ENCODE assay signal across 17 cellular contexts in genomic region chr20:23083553-23084220, GRCh38. TPM values are rescaled to one million over a fixed set of nuclear protein-coding genes. Genes with fewer than 3 reads are reported as not detected.
DNase-seq lines count a peak whose midpoint lies in the region; ATAC-seq, FAIRE-seq and TF ChIP-seq lines count a peak whose summit lies in the region.
"Had no signal": no experiment of that assay in that cellular context is flagged by ENCODE, and none has a peak within 500 bp of the region (broad histone marks: within the 10 kb centered on the region; RNA-seq: fewer than 3 reads in every experiment).

No MANE protein-coding gene starts in this region.

- H3K27me3 ChIP-seq in Peyer's patch (no peaks in the 10 kb centered on the region), keratinocyte (ENCODE audit: control insufficient read depth, extremely low read depth, insufficient read depth, low read length) (no peaks in the 10 kb centered on the region)

- peak overlapping the region; percentile 66 for H2AFZ ChIP-seq in keratinocyte (ENCODE audit: control insufficient read depth, low read length)

- H3K27ac Mint-ChIP-seq in CD14-positive monocyte, result peak overlapping the region; percentile 93 to 100 (median 98)
- H3K27ac Mint-ChIP-seq: WTC11 had no signal

- H3K4me3 Mint-ChIP-seq in CD14-positive monocyte, result peak overlapping the region; percentile 94 to 97
- H3K4me3 Mint-ChIP-seq: WTC11 had no signal

- H3K27ac ChIP-seq in Peyer's patch (peak overlapping the region; percentile 0 to 83 (median 34)), keratinocyte (ENCODE audit: control insufficient read depth, insufficient read depth, low read length) (peak overlapping the region; percentile 19), skin epidermis (peak overlapping the region in 20 of 21 experiments; percentile 41 to 93 (median 84))

- peak overlapping the region; percentile 44 for H3K4me2 ChIP-seq in keratinocyte (ENCODE audit: control insufficient read depth, extremely low read depth, insufficient read depth, low read depth, low read length)

- no peak overlapping the region for H3K9ac ChIP-seq in keratinocyte (ENCODE audit: control insufficient read depth, extremely low read depth, insufficient read depth, low read length)

- intact Hi-C loops in CD14-positive monocyte (cut with micrococcal nuclease), result loop anchor here (5.0 to 10.0 kb wide), 2 partner anchors 34 to 151 kb away; no protein-coding TSS in a partner anchor

- H3K4me1 ChIP-seq in Peyer's patch, result no peaks in the 10 kb centered on the region
- H3K4me1 ChIP-seq in keratinocyte (ENCODE audit: control insufficient read depth, extremely low read depth, insufficient read depth, low read length), result peaks cover 10% of the 10 kb centered on the region

- no peak for TF ChIP-seq POLR2A in Peyer's patch (IDR thresholded peaks at IDR 0.05)

- H3K9me3 ChIP-seq in Peyer's patch (no peaks in the 10 kb centered on the region), keratinocyte (ENCODE audit: control insufficient read depth, low read depth, low read length) (no peaks in the 10 kb centered on the region)

- peaks cover 60% of the 10 kb centered on the region in 2 donors for H3K36me3 Mint-ChIP-seq in CD14-positive monocyte
- H3K36me3 Mint-ChIP-seq: WTC11 had no signal

- H3K9me1 ChIP-seq in keratinocyte (ENCODE audit: control insufficient read depth, extremely low read depth, insufficient read depth, low read length), result no peaks in the 10 kb centered on the region

- FAIRE-seq in keratinocyte (lab: Jason Lieb, UNC), result no peak

- H3K4me3 ChIP-seq in Peyer's patch, result peak overlapping the region in 2 of 4 donors; percentile 25 to 34
- no peak overlapping the region for H3K4me3 ChIP-seq in keratinocyte (ENCODE audit: control insufficient read depth in 2 of 3, extremely low read depth in 1 of 3, insufficient read depth in 2 of 3, low read depth in 1 of 3, low read length in 3 of 3)
- H3K4me3 ChIP-seq in skin epidermis, result peak overlapping the region; percentile 11 to 38 (median 27)

- no peak for ATAC-seq in HG03460 (IDR thresholded peaks at IDR 0.05; ENCODE audit: unreplicated experiment)
- ATAC-seq in HG03159 (IDR thresholded peaks at IDR 0.05; ENCODE audit: unreplicated experiment), result no peak

- H3K36me3 ChIP-seq in Peyer's patch (no peaks in the 10 kb centered on the region), keratinocyte (ENCODE audit: control insufficient read depth in 2 of 2, extremely low read depth in 1 of 2, insufficient read depth in 2 of 2, low read length in 2 of 2) (no peaks in the 10 kb centered on the region)

- no peak for DNase-seq in CD14-positive monocyte (ENCODE audit: low spot score)
- DNase-seq in Peyer's patch, result no peak
- DNase-seq in keratinocyte (ENCODE audit: low read depth, low spot score), result no peak
- DNase-seq in NCI-H128 (lab: John Stamatoyannopoulos, UW; ENCODE audit: unreplicated experiment), result no peak
- DNase-seq in stimulated activated CD4-positive, alpha-beta T cell treated with anti-CD3 and anti-CD28 coated beads, Interleukin-4, amount 100 ng/mL, for 1 hour, result no peak
- DNase-seq: activated CD8-positive, alpha-beta memory T cell treated with anti-CD3 and anti-CD28 coated beads, Interleukin-2, amount 50 U/mL, for 48 hours; effector CD4-positive, alpha-beta T cell; EL had no signal

- H4K20me1 ChIP-seq in keratinocyte (ENCODE audit: control insufficient read depth, extremely low read depth, insufficient read depth, low read length), result no peaks in the 10 kb centered on the region

- TF ChIP-seq CTCF in CD14-positive monocyte (IDR thresholded peaks at IDR 0.05) (no peak), Peyer's patch (IDR thresholded peaks at IDR 0.05) (no peak), keratinocyte (optimal IDR thresholded peaks at IDR 0.05 in 1 of 3, IDR thresholded peaks at IDR 0.05 in 1 of 3, conservative IDR thresholded peaks at IDR 0.05 in 1 of 3; ENCODE audit: extremely low read depth in 1 of 3, insufficient read depth in 2 of 3, low read length in 3 of 3) (no peak)

- no peaks in the 10 kb centered on the region for H3K79me2 ChIP-seq in keratinocyte (ENCODE audit: control insufficient read depth, insufficient read depth, low read length)

- no peaks in the 10 kb centered on the region for H3K9me3 Mint-ChIP-seq in CD14-positive monocyte
- H3K9me3 Mint-ChIP-seq: WTC11 had no signal

- peaks cover 0 to 7% (median 0%) of the 10 kb centered on the region in 3 donors for H3K27me3 Mint-ChIP-seq in CD14-positive monocyte (ENCODE audit: low read depth in 3 of 3)

- dilution Hi-C loops in keratinocyte (cut with MboI; ENCODE audit: extremely low pct_ligation_motif_present, low sequenced_read_pairs), result no loop called here

- H3K4me1 Mint-ChIP-seq in CD14-positive monocyte, result peaks cover 78% of the 10 kb centered on the region

RNA-seq across cellular contexts. Expression of gene CD93, which starts 2.4 kb away (rescaled TPM):
- polyA plus RNA-seq in CD14-positive monocyte (10 to 100 TPM; 26.0 to 48.9 TPM), keratinocyte (0.01 TPM in 1 of 3 replicates, not detected in the others)
- 10 to 100 TPM in 2 of 4 donors, 1 to 10 TPM in 2; 3.7 to 16.5 (median 9.7) TPM for total RNA-seq in Peyer's patch
- polyA plus RNA-seq in keratinocyte (2011; ENCODE audit: low read depth), result 0.06 TPM
- not detected in 2 replicates for polyA plus RNA-seq in keratinocyte (2011; cell fraction: cytosol; rRNA removed)
- 0.01 and 0.05 TPM in 2 replicates for polyA plus RNA-seq in keratinocyte (2011; cell fraction: nucleus; rRNA removed)
- 0.04 TPM in 1 of 2 replicates, not detected in the other for polyA plus RNA-seq in keratinocyte (2012; ENCODE audit: low replicate concordance)
- 0.03 to 0.16 TPM (median 0.13 TPM) in 3 replicates for polyA minus RNA-seq in keratinocyte
- not detected for polyA minus RNA-seq in keratinocyte (2011; cell fraction: cytosol; rRNA and poly(A)+ RNA removed)
- not detected in 2 replicates for polyA minus RNA-seq in keratinocyte (2011; cell fraction: nucleus; rRNA and poly(A)+ RNA removed)
- total RNA-seq: H4, osteoblast, SK-MEL-5 had no signal
- polyA plus RNA-seq: BJ had no signal

RNA-seq across cellular contexts. Expression of gene THBD, which starts 34.2 kb away (rescaled TPM):
- polyA plus RNA-seq in CD14-positive monocyte (10 to 100 TPM in 1 of 2 donors, 1 to 10 TPM in 1; 7.4 to 30.2 TPM), keratinocyte (2.1 to 6.2 TPM (median 4.7 TPM) in 3 replicates)
- 10 to 100 TPM in 3 of 4 donors, 1 to 10 TPM in 1; 7.9 to 31.4 (median 12.9) TPM for total RNA-seq in Peyer's patch
- polyA plus RNA-seq in keratinocyte (2011; ENCODE audit: low read depth), result 8.9 TPM
- polyA plus RNA-seq in keratinocyte (2011; cell fraction: cytosol; rRNA removed), result 2.0 and 2.1 TPM in 2 replicates
- polyA plus RNA-seq in keratinocyte (2011; cell fraction: nucleus; rRNA removed), result 11.2 and 11.4 TPM in 2 replicates
- polyA plus RNA-seq in keratinocyte (2012; ENCODE audit: low replicate concordance), result 1.9 and 19.0 TPM in 2 replicates
- 1.6 to 4.6 TPM (median 3.7 TPM) in 3 replicates for polyA minus RNA-seq in keratinocyte
- polyA minus RNA-seq in keratinocyte (2011; cell fraction: cytosol; rRNA and poly(A)+ RNA removed), result 3.8 TPM
- polyA minus RNA-seq in keratinocyte (2011; cell fraction: nucleus; rRNA and poly(A)+ RNA removed), result 9.2 and 9.4 TPM in 2 replicates
- total RNA-seq: SK-MEL-5 had no signal

RNA-seq across cellular contexts. Expression of gene SSTR4, which starts 48.6 kb away (rescaled TPM):
- polyA plus RNA-seq in CD14-positive monocyte, result not detected
- total RNA-seq in Peyer's patch, result not detected
- not detected in 3 replicates for polyA plus RNA-seq in keratinocyte
- not detected for polyA plus RNA-seq in keratinocyte (2011; ENCODE audit: low read depth)
- polyA plus RNA-seq in keratinocyte (2011; cell fraction: cytosol; rRNA removed), result not detected in 2 replicates
- polyA plus RNA-seq in keratinocyte (2011; cell fraction: nucleus; rRNA removed), result not detected in 2 replicates
- polyA plus RNA-seq in keratinocyte (2012; ENCODE audit: low replicate concordance), result not detected in 2 replicates
- not detected in 3 replicates for polyA minus RNA-seq in keratinocyte
- polyA minus RNA-seq in keratinocyte (2011; cell fraction: cytosol; rRNA and poly(A)+ RNA removed), result not detected
- not detected in 2 replicates for polyA minus RNA-seq in keratinocyte (2011; cell fraction: nucleus; rRNA and poly(A)+ RNA removed)
- total RNA-seq: glomerular endothelial cell, H4, osteoblast, SK-MEL-5, WTC11 had no signal
- polyA plus RNA-seq: BJ had no signal

Comparison
In these comparisons a context has a peak if more than half of its experiments do, and no peak if none do; other contexts are left out.
1. H3K27ac ChIP-seq: peak in every context shown above with its lines; median percentile 84 in skin epidermis; 34 in Peyer's patch; 19 in keratinocyte.
2. H3K4me3 ChIP-seq: peak in skin epidermis (7 of 7); none in keratinocyte (0 of 3).
3. RNA of gene CD93, which starts 2.4 kb away (polyA plus RNA-seq): 26.0 to 48.9 TPM in CD14-positive monocyte; 0.01 to 0.06 TPM in keratinocyte; every median in the first group is over 10 times any median in the second.